ENCODE assay signal across 10 cellular contexts in genomic region chr12:19946549-19946948, GRCh38.
DNase-seq lines count a peak whose midpoint lies in the region; TF ChIP-seq lines count a peak whose summit lies in the region.
"Had no signal": no experiment of that assay in that cellular context is flagged by ENCODE, and none has a peak within 500 bp of the region (broad histone marks: within the 10 kb centered on the region; RNA-seq: fewer than 3 reads in every experiment).

No MANE protein-coding gene starts in this region.

- no peak for TF ChIP-seq CTCF in AG10803 (conservative IDR thresholded peaks at IDR 0.05; ENCODE audit: low read length)
- no peak for TF ChIP-seq CTCF in cardiac fibroblast (IDR thresholded peaks at IDR 0.05; ENCODE audit: low read depth, low read length)
- no peak for TF ChIP-seq CTCF in suprapubic skin (IDR thresholded peaks at IDR 0.05)

- WGBS in suprapubic skin, result 71% methylated on average over 5 of the region's 5 CpGs

- TF ChIP-seq EP300 in suprapubic skin (IDR thresholded peaks at IDR 0.05), result no peak

- no peaks in the 10 kb centered on the region for H3K4me1 ChIP-seq in suprapubic skin

- no peak for TF ChIP-seq POLR2A in suprapubic skin (IDR thresholded peaks at IDR 0.05)

- H3K36me3 ChIP-seq in MG63 (no peaks in the 10 kb centered on the region), suprapubic skin (no peaks in the 10 kb centered on the region)
- H3K36me3 ChIP-seq: WERI-Rb-1 had no signal

- H3K27me3 ChIP-seq in MG63 (no peaks in the 10 kb centered on the region), suprapubic skin (no peaks in the 10 kb centered on the region)

- peak overlapping the region; percentile 35 for H3K4me3 ChIP-seq in AG10803 (ENCODE audit: low read length)
- H3K4me3 ChIP-seq in MG63, result peak overlapping the region; percentile 2; the same call in 1 of the 2 replicates
- no peak overlapping the region for H3K4me3 ChIP-seq in cardiac fibroblast (replicated peaks in 1 of 2; ENCODE audit: low read depth in 2 of 2, low read length in 2 of 2)
- no peak overlapping the region for H3K4me3 ChIP-seq in suprapubic skin

- H3K9me3 ChIP-seq in MG63, result no peaks in the 10 kb centered on the region
- no peaks in the 10 kb centered on the region for H3K9me3 ChIP-seq in suprapubic skin

- H3K27ac ChIP-seq in suprapubic skin, result no peak overlapping the region
- H3K27ac ChIP-seq: WERI-Rb-1 had no signal

- peak; percentile 87 for DNase-seq in AG10803 (ENCODE audit: low read depth)
- DNase-seq in MG63, result peak; percentile 79
- DNase-seq in cardiac fibroblast (ENCODE audit: low read depth in 2 of 2), result peak; percentile 93 to 97
- peak; percentile 69 for DNase-seq in kidney tubule cell (ENCODE audit: low spot score)
- DNase-seq in activated CD4-positive, alpha-beta T cell treated with anti-CD3 and anti-CD28 coated beads for 4 hours, result no peak
- no peak for DNase-seq in NCI-H1092 (lab: John Stamatoyannopoulos, UW)
- no peak for DNase-seq in suprapubic skin (ENCODE audit: low spot score in 2 of 2)
- no peak for DNase-seq in UCSD-AML1 (lab: John Stamatoyannopoulos, UW; ENCODE audit: unreplicated experiment)
- DNase-seq: NCI-H526, WERI-Rb-1 had no signal

Comparison
In these comparisons a context has a peak if more than half of its experiments do, and no peak if none do; other contexts are left out.
1. DNase-seq: peak in AG10803 (single experiment), MG63 (single experiment), cardiac fibroblast (2 of 2) and kidney tubule cell (single experiment); none in activated CD4-positive, alpha-beta T cell treated with anti-CD3 and anti-CD28 coated beads for 4 hours (0 of 2), NCI-H1092 (single experiment), suprapubic skin (0 of 2) and UCSD-AML1 (single experiment).
2. H3K4me3 ChIP-seq: peak in AG10803 (single experiment) and MG63 (single experiment); none in cardiac fibroblast (0 of 2) and suprapubic skin (single experiment).